Comparison of ENCODE assay signal across 23 cellular contexts in genomic region chr18:10252952-10253680, GRCh38.
DNase-seq lines count a peak whose midpoint lies in the region; ATAC-seq and TF ChIP-seq lines count a peak whose summit lies in the region.
"Had no signal": no experiment of that assay in that cellular context is flagged by ENCODE, and none has a peak within 500 bp of the region (broad histone marks: within the 10 kb centered on the region; RNA-seq: fewer than 3 reads in every experiment).

No MANE protein-coding gene starts in this region.

- TF ChIP-seq CTCF in activated B cell treated with CpG ODN at 0.5 μM for 24 hours (IDR thresholded peaks at IDR 0.05) (no peak), progenitor cell of endocrine pancreas (IDR thresholded peaks at IDR 0.05; ENCODE audit: unreplicated experiment) (no peak)

- POLR2A ChIA-PET in activated B cell treated with CpG ODN at 0.5 μM for 24 hours (lab: Charles Lee): no interaction called here

- H3K4me1 Mint-ChIP-seq in activated B cell treated with CpG ODN at 0.5 μM for 24 hours (peaks cover 17% of the 10 kb centered on the region), progenitor cell of endocrine pancreas (ENCODE audit: low read depth) (peaks cover 17% of the 10 kb centered on the region)
- H3K4me1 Mint-ChIP-seq: activated naive CD8-positive, alpha-beta T cell treated with anti-CD3 and anti-CD28 coated beads, Interleukin-2, amount 10 ng/mL, durations not matched to agents 7 days and 5 days had no signal

- H3K4me3 Mint-ChIP-seq in activated B cell treated with CpG ODN at 0.5 μM for 24 hours (no peak overlapping the region), progenitor cell of endocrine pancreas (ENCODE audit: low read depth) (no peak overlapping the region)
- H3K4me3 Mint-ChIP-seq: activated CD8-positive, alpha-beta T cell treated with anti-CD3 and anti-CD28 coated beads, Interleukin-2, amount 10 ng/mL, durations not matched to agents 7 days and 5 days; activated naive CD8-positive, alpha-beta T cell treated with anti-CD3 and anti-CD28 coated beads, Interleukin-2, amount 10 ng/mL, durations not matched to agents 7 days and 5 days; naive thymus-derived CD8-positive, alpha-beta T cell; type B pancreatic cell had no signal

- H3K27ac Mint-ChIP-seq in activated B cell treated with CpG ODN at 0.5 μM for 24 hours (no peak overlapping the region), progenitor cell of endocrine pancreas (no peak overlapping the region)
- H3K27ac Mint-ChIP-seq: activated CD8-positive, alpha-beta T cell treated with anti-CD3 and anti-CD28 coated beads, Interleukin-2, amount 10 ng/mL, durations not matched to agents 7 days and 5 days; activated naive CD8-positive, alpha-beta T cell treated with anti-CD3 and anti-CD28 coated beads, Interleukin-2, amount 10 ng/mL, durations not matched to agents 7 days and 5 days; type B pancreatic cell had no signal

- DNase-seq in Ammon's horn (ENCODE audit: low spot score) (peak; percentile 55), DMS53 (lab: John Stamatoyannopoulos, UW) (peak; percentile 68), activated B cell treated with CpG ODN at 0.5 μM for 24 hours (no peak), myocyte (ENCODE audit: low read depth) (peak; percentile 8), GOT3 (lab: John Stamatoyannopoulos, UW) (no peak), KBM-7 (no peak), progenitor cell of endocrine pancreas (ENCODE audit: low spot score, unreplicated experiment) (no peak)
- DNase-seq: activated CD8-positive, alpha-beta T cell treated with anti-CD3 and anti-CD28 coated beads, Interleukin-2, amount 10 ng/mL, durations not matched to agents 7 days and 5 days; activated naive CD8-positive, alpha-beta T cell treated with anti-CD3 and anti-CD28 coated beads, Interleukin-2, amount 10 ng/mL, durations not matched to agents 7 days and 5 days; activated T-cell treated with anti-CD3 and anti-CD28 coated beads for 4 hours; esophagus squamous epithelium; GM23248; left cardiac atrium; naive thymus-derived CD8-positive, alpha-beta T cell; NCI-H187; NCI-H526 treated with DMSO at 0.1 percent for 48 hours; occipital lobe; OCI-M1; SK-N-SH; stimulated activated CD4-positive, alpha-beta T cell treated with anti-CD3 and anti-CD28 coated beads, Interleukin-2, amount 100 ng/mL, for 24 hours; T-helper 2 cell had no signal

- peak; percentile 37 for ATAC-seq in activated B cell treated with CpG ODN at 0.5 μM for 24 hours (ENCODE audit: low read depth)
- ATAC-seq: activated CD8-positive, alpha-beta T cell treated with anti-CD3 and anti-CD28 coated beads, Interleukin-2, amount 10 ng/mL, durations not matched to agents 7 days and 5 days; GM12878; naive thymus-derived CD8-positive, alpha-beta T cell had no signal

- H3K36me3 Mint-ChIP-seq in activated B cell treated with CpG ODN at 0.5 μM for 24 hours (ENCODE audit: low read depth) (no peaks in the 10 kb centered on the region), progenitor cell of endocrine pancreas (ENCODE audit: insufficient read depth) (peaks cover 5% of the 10 kb centered on the region)
- H3K36me3 Mint-ChIP-seq: activated naive CD8-positive, alpha-beta T cell treated with anti-CD3 and anti-CD28 coated beads, Interleukin-2, amount 10 ng/mL, durations not matched to agents 7 days and 5 days; naive thymus-derived CD8-positive, alpha-beta T cell; type B pancreatic cell had no signal

- intact Hi-C loops in activated B cell treated with CpG ODN at 0.5 μM for 24 hours (cut with micrococcal nuclease): no loop called here

- H3K9me3 Mint-ChIP-seq in activated B cell treated with CpG ODN at 0.5 μM for 24 hours (no peaks in the 10 kb centered on the region), progenitor cell of endocrine pancreas (ENCODE audit: low read depth) (peaks cover 11% of the 10 kb centered on the region)
- H3K9me3 Mint-ChIP-seq: type B pancreatic cell had no signal

- H3K27me3 Mint-ChIP-seq in activated B cell treated with CpG ODN at 0.5 μM for 24 hours: no peaks in the 10 kb centered on the region
- peaks cover 58% of the 10 kb centered on the region for H3K27me3 Mint-ChIP-seq in progenitor cell of endocrine pancreas
- H3K27me3 Mint-ChIP-seq: type B pancreatic cell had no signal

- in situ Hi-C loops in KBM-7 (cut with MboI; ENCODE audit: low pct_unique_long_range_greater_than_20kb, low sequenced_read_pairs): no loop called here

- CTCF ChIA-PET in activated B cell treated with CpG ODN at 0.5 μM for 24 hours (lab: Charles Lee): no interaction called here

Comparison
In these comparisons a context has a peak if more than half of its experiments do, and no peak if none do; other contexts are left out.
1. DNase-seq: peak in Ammon's horn (single experiment), DMS53 (single experiment) and myocyte (single experiment); none in activated B cell treated with CpG ODN at 0.5 μM for 24 hours (single experiment), GOT3 (single experiment), KBM-7 (single experiment) and progenitor cell of endocrine pancreas (single experiment).